1 cellular context compared by ENCODE assay signal in the genomic region with DNA sequence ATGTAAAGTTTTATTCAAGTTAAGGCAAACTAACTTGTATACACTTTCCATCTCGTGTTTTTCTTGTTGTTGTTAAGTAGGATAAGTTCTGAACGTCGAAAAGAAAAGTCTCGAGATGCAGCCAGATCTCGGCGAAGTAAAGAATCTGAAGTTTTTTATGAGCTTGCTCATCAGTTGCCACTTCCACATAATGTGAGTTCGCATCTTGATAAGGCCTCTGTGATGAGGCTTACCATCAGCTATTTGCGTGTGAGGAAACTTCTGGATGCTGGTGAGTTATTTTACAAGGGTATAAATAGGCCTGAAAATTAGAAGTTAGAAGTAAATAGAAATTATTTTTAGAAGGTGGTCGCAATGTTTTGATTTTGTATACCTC.
TF ChIP-seq lines count a peak whose summit lies in the region.

No MANE protein-coding gene starts in this region.

TF ChIP-seq in HEK293, 187 proteins besides CTCF, POLR2A, EP300 and RAD21 (continued from another document):
- peak; percentile 7; the same call in 1 of the 2 replicates for TF ChIP-seq PRDM6 (tag by site-specific recombination; IDR thresholded peaks at IDR 0.05)
- TF ChIP-seq ZBTB49 (tag by site-specific recombination; IDR thresholded peaks at IDR 0.05; ENCODE audit: low read depth): no peak
TF ChIP-seq in HEK293: peak in this region for 2.
